ENCODE assay signal across 18 cellular contexts in the genomic region with DNA sequence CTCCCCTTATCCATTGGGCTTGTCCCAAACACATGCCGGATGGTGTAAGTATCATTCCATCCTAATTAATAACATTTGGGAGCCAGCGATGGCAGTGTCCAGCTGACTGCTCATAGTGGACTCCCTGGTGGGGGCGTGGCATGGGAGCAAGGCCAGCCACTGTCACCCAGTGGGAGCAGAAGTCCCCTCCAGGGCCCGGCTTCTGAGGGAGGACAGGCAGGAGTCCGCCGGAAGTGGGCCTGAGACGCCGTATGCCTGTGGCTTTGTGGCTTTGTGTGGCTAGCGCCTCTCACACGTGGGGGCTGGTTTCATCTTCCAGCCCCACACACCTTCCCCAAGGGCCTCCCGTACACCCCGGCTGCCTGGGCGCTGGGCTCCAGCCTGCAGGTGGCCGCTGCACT.
A peak's percentile ranks its signal among the peaks of the same experiment; 100 is the strongest.
DNase-seq lines count a peak whose midpoint lies in the region; ATAC-seq and TF ChIP-seq lines count a peak whose summit lies in the region.
"Had no signal": no experiment of that assay in that cellular context is flagged by ENCODE, and none has a peak within 500 bp of the region (broad histone marks: within the 10 kb centered on the region; RNA-seq: fewer than 3 reads in every experiment).

No MANE protein-coding gene starts in this region.

- peak overlapping the region; percentile 36 for H3K18ac ChIP-seq in neuronal stem cell (ENCODE audit: low read length)

- H2AK5ac ChIP-seq in neuronal stem cell (ENCODE audit: low read depth, low read length): peak overlapping the region; percentile 82

- H3K4me3 ChIP-seq in BLaER1 treated with 17β-estradiol and CSF1 and Interleukin-3, amounts not matched to agents 10 nM and 100 nM: no peak overlapping the region
- no peak overlapping the region for H3K4me3 ChIP-seq in fibroblast of mammary gland (ENCODE audit: control insufficient read depth, low read depth, low read length)
- no peak overlapping the region for H3K4me3 ChIP-seq in neuronal stem cell (ENCODE audit: low read length in 2 of 2)
- H3K4me3 ChIP-seq in SK-N-SH (ENCODE audit: low read depth in 2 of 2, low read length in 1 of 2): no peak overlapping the region
- H3K4me3 ChIP-seq: body of pancreas, coronary artery, uterus had no signal

- TF ChIP-seq EP300 in SK-N-SH (IDR thresholded peaks at IDR 0.05; ENCODE audit: borderline replicate concordance in 1 of 2, low read depth in 1 of 2, low read length in 1 of 2): no peak

- H3K79me1 ChIP-seq in neuronal stem cell (ENCODE audit: low read depth, low read length): no peaks in the 10 kb centered on the region

- no peak overlapping the region for H4K91ac ChIP-seq in neuronal stem cell (ENCODE audit: low read depth, low read length, poor library complexity)

- no peak overlapping the region for H2BK15ac ChIP-seq in neuronal stem cell (ENCODE audit: low read length)

- H3K9ac ChIP-seq in BLaER1 treated with 17β-estradiol and CSF1 and Interleukin-3, amounts not matched to agents 10 nM and 100 nM: peak overlapping the region in 7 of 11 experiments; percentile 4 to 43 (median 11); a peak in 6 of 22 replicates
- peak overlapping the region; percentile 32 for H3K9ac ChIP-seq in neuronal stem cell (ENCODE audit: low read depth, low read length, poor library complexity)
- no peak overlapping the region for H3K9ac ChIP-seq in SK-N-SH

- H3K4ac ChIP-seq in neuronal stem cell (ENCODE audit: low read length): no peak overlapping the region

- no peaks in the 10 kb centered on the region for H3F3A ChIP-seq in SK-N-SH (replicated peaks; ENCODE audit: insufficient read depth)

- H2BK5ac ChIP-seq in neuronal stem cell (ENCODE audit: low read length): no peak overlapping the region

- no peak for TF ChIP-seq RAD21 in SK-N-SH (IDR thresholded peaks at IDR 0.05; ENCODE audit: low read length)

- no peaks in the 10 kb centered on the region for H3K27me3 ChIP-seq in BLaER1 treated with 17β-estradiol and CSF1 and Interleukin-3, amounts not matched to agents 10 nM and 100 nM
- H3K27me3 ChIP-seq in neuronal stem cell (ENCODE audit: control insufficient read depth in 3 of 3, insufficient read depth in 3 of 3, low read depth in 1 of 3, low read length in 3 of 3) (peaks cover 0 to 5% (median 0%) of the 10 kb centered on the region in 3 experiments), SK-N-SH (ENCODE audit: insufficient read depth) (no peaks in the 10 kb centered on the region)
- H3K27me3 ChIP-seq: body of pancreas, uterus had no signal

- no peaks in the 10 kb centered on the region for H3K9me2 ChIP-seq in SK-N-SH

- TF ChIP-seq CTCF in fibroblast of mammary gland (conservative IDR thresholded peaks at IDR 0.05; ENCODE audit: control insufficient read depth, insufficient read depth, low read depth, low read length) (no peak), SK-N-SH (IDR thresholded peaks at IDR 0.05) (no peak)

- peak overlapping the region in 4 of 11 experiments; percentile 16 to 48 (median 38); a peak in 6 of 22 replicates for H3K27ac ChIP-seq in BLaER1 treated with 17β-estradiol and CSF1 and Interleukin-3, amounts not matched to agents 10 nM and 100 nM
- H3K27ac ChIP-seq in neuronal stem cell (replicated peaks; ENCODE audit: low read length): no peak overlapping the region
- H3K27ac ChIP-seq in SK-N-SH (ENCODE audit: low read depth in 2 of 2, low read length in 1 of 2): no peak overlapping the region
- H3K27ac ChIP-seq: body of pancreas, coronary artery, uterus had no signal

- CTCF ChIA-PET in SK-N-SH (lab: Yijun Ruan, JAX): interaction anchor here (1.1 to 2.8 kb wide), 4 partner anchors 37 to 319 kb away, joined by 3 to 12 read pairs (median 4); a partner anchor contains a TSS

- no peak overlapping the region for H3K23ac ChIP-seq in neuronal stem cell (ENCODE audit: low read depth, low read length, poor library complexity)

- POLR2A ChIA-PET in SK-N-SH (lab: Yijun Ruan, JAX): no interaction called here

- peaks cover 0 to 12% (median 0%) of the 10 kb centered on the region in 11 experiments; a peak in 7 of 22 replicates for H3K9me3 ChIP-seq in BLaER1 treated with 17β-estradiol and CSF1 and Interleukin-3, amounts not matched to agents 10 nM and 100 nM (replicated peaks in 1 of 11)
- H3K9me3 ChIP-seq in neuronal stem cell (replicated peaks in 1 of 2; ENCODE audit: control insufficient read depth in 2 of 2, insufficient read depth in 1 of 2, low read depth in 1 of 2, low read length in 2 of 2) (peaks cover 3 to 6% of the 10 kb centered on the region in 2 donors), SK-N-SH (no peaks in the 10 kb centered on the region)
- H3K9me3 ChIP-seq: body of pancreas, uterus had no signal

- ATAC-seq in HG03457 (IDR thresholded peaks at IDR 0.05; ENCODE audit: unreplicated experiment): no peak
- no peak for ATAC-seq in GM18873 (IDR thresholded peaks at IDR 0.05; ENCODE audit: low FRiP score, unreplicated experiment)
- ATAC-seq: body of pancreas had no signal

- no peak overlapping the region for H3K14ac ChIP-seq in neuronal stem cell (ENCODE audit: low read length)

- peaks cover 0 to 14% (median 0%) of the 10 kb centered on the region in 11 experiments; a peak in 2 of 22 replicates for H4K20me1 ChIP-seq in BLaER1 treated with 17β-estradiol and CSF1 and Interleukin-3, amounts not matched to agents 10 nM and 100 nM
- no peaks in the 10 kb centered on the region for H4K20me1 ChIP-seq in SK-N-SH (ENCODE audit: insufficient read depth)

- H2BK120ac ChIP-seq in neuronal stem cell (ENCODE audit: low read depth, low read length): no peak overlapping the region

- H3K79me2 ChIP-seq in SK-N-SH (ENCODE audit: insufficient read depth): no peaks in the 10 kb centered on the region

- no peak overlapping the region for H4K8ac ChIP-seq in neuronal stem cell (ENCODE audit: low read depth, low read length)

- no peak overlapping the region for H2BK12ac ChIP-seq in neuronal stem cell (ENCODE audit: low read length)

- DNase-seq in KBM-7 (peak; percentile 40), fibroblast of mammary gland (ENCODE audit: low read depth) (peak; percentile 17), neuronal stem cell (ENCODE audit: low spot score) (no peak), SK-N-SH (no peak)
- no peak for DNase-seq in activated effector memory CD4-positive, alpha-beta T cell treated with Interleukin-2 at 50 U/mL for 16 hours
- DNase-seq: activated CD4-positive, alpha-beta memory T cell treated with anti-CD3 and anti-CD28 coated beads, Interleukin-2, amount 10 ng/mL, durations not matched to agents 7 days and 5 days; activated T-cell treated with anti-CD3 and anti-CD28 coated beads, Interleukin-2, amount 50 U/mL, for 1 hour; GDM1; NCI-H187 treated with DMSO at 0.1 percent for 48 hours; NCI-H446; SHP77 treated with DMSO at 0.1 percent for 48 hours; stimulated activated CD4-positive, alpha-beta T cell treated with anti-CD3 and anti-CD28 coated beads, Interleukin-4, amount 100 ng/mL, for 1 hour; uterus had no signal

- H3K4me2 ChIP-seq in BLaER1 treated with 17β-estradiol and CSF1 and Interleukin-3, amounts not matched to agents 10 nM and 100 nM: peak overlapping the region; percentile 65 to 84 (median 74)
- H3K4me2 ChIP-seq in neuronal stem cell (ENCODE audit: insufficient read depth, low read length, poor library complexity, severe bottlenecking) (no peak overlapping the region), SK-N-SH (no peak overlapping the region)

- H2AFZ ChIP-seq in neuronal stem cell (ENCODE audit: low read length) (no peak overlapping the region), SK-N-SH (ENCODE audit: low read depth) (no peak overlapping the region)

- peaks cover 40 to 70% (median 61%) of the 10 kb centered on the region in 10 experiments for H3K4me1 ChIP-seq in BLaER1 treated with 17β-estradiol and CSF1 and Interleukin-3, amounts not matched to agents 10 nM and 100 nM
- H3K4me1 ChIP-seq in neuronal stem cell (ENCODE audit: control insufficient read depth in 2 of 2, insufficient read depth in 1 of 2, low read depth in 1 of 2, low read length in 2 of 2): peaks cover 0 to 1% of the 10 kb centered on the region in 2 donors
- peaks cover 0 to 10% of the 10 kb centered on the region in 2 experiments; a peak in 1 of 4 replicates for H3K4me1 ChIP-seq in SK-N-SH (ENCODE audit: control insufficient read depth in 1 of 2, insufficient read depth in 2 of 2, low read depth in 1 of 2, low read length in 1 of 2)
- H3K4me1 ChIP-seq: body of pancreas, uterus had no signal

- in situ Hi-C loops in KBM-7 (cut with MboI; ENCODE audit: low pct_unique_long_range_greater_than_20kb, low sequenced_read_pairs): no loop called here

- peaks cover 0 to 17% (median 0%) of the 10 kb centered on the region in 11 experiments; a peak in 3 of 22 replicates for H3K36me3 ChIP-seq in BLaER1 treated with 17β-estradiol and CSF1 and Interleukin-3, amounts not matched to agents 10 nM and 100 nM
- H3K36me3 ChIP-seq in neuronal stem cell (replicated peaks in 1 of 2; ENCODE audit: control insufficient read depth in 2 of 2, insufficient read depth in 2 of 2, low read length in 2 of 2): no peaks in the 10 kb centered on the region
- H3K36me3 ChIP-seq in SK-N-SH (replicated peaks in 1 of 2; ENCODE audit: control insufficient read depth in 1 of 2, insufficient read depth in 2 of 2, low read length in 1 of 2): no peaks in the 10 kb centered on the region
- H3K36me3 ChIP-seq: uterus had no signal

- no CpG with 5 or more reads among the region's 14 CpGs for WGBS in neuronal stem cell (ENCODE audit: extremely low coverage in 2 of 2, insufficient read length in 2 of 2, insufficient replicate concordance in 1 of 2), 2 donors
- 67% methylated on average over 1 of the region's 14 CpGs for WGBS in SK-N-SH (ENCODE audit: low lambda C conversion rate)

TF ChIP-seq in SK-N-SH, 30 proteins besides CTCF, POLR2A, EP300 and RAD21 (continues in another document):
- TF ChIP-seq MXI1 (IDR thresholded peaks at IDR 0.05; ENCODE audit: low read depth, low read length): no peak
- no peak for TF ChIP-seq GATA2 (CRISPR knock-in tag; IDR thresholded peaks at IDR 0.05)
- TF ChIP-seq, protein P1, sequence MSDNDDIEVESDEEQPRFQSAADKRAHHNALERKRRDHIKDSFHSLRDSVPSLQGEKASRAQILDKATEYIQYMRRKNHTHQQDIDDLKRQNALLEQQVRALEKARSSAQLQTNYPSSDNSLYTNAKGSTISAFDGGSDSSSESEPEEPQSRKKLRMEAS (IDR thresholded peaks at IDR 0.05; ENCODE audit: low read depth): no peak
- no peak for TF ChIP-seq SMC3 (IDR thresholded peaks at IDR 0.05; ENCODE audit: low read depth, low read length)

Comparison
In these comparisons a context has a peak if more than half of its experiments do, and no peak if none do; other contexts are left out.
1. H3K4me2 ChIP-seq: peak in BLaER1 treated with 17β-estradiol and CSF1 and Interleukin-3, amounts not matched to agents 10 nM and 100 nM (11 of 11); none in neuronal stem cell (single experiment) and SK-N-SH (single experiment).
2. DNase-seq: peak in KBM-7 (single experiment) and fibroblast of mammary gland (single experiment); none in neuronal stem cell (single experiment), SK-N-SH (single experiment) and activated effector memory CD4-positive, alpha-beta T cell treated with Interleukin-2 at 50 U/mL for 16 hours (single experiment).